ENCODE assay signal across 1 cellular context in the genomic region with DNA sequence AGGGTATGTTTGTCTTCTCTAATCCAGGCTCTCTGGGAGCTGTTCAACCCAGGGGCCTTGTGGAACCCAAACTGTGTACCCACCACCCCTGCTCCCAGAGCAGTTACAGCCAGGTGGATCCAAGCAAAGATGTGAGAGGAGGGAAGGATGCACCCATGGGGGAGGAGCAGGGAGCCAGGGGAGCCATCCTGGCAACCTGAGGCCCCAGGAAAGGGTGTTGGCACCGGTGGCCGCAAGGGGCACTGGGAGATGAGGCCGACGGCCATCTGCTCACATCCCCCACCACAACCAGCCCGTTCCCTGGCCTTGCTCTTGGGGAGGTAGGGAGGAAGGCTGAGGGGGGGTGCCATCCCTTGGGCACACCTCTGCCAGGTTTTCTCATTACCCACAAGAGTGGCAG.
TF ChIP-seq lines count a peak whose summit lies in the region.

No MANE protein-coding gene starts in this region.

TF ChIP-seq in GM23338, 12 proteins besides CTCF, POLR2A, EP300 and RAD21 (continued from another document):
- TF ChIP-seq, protein P1, sequence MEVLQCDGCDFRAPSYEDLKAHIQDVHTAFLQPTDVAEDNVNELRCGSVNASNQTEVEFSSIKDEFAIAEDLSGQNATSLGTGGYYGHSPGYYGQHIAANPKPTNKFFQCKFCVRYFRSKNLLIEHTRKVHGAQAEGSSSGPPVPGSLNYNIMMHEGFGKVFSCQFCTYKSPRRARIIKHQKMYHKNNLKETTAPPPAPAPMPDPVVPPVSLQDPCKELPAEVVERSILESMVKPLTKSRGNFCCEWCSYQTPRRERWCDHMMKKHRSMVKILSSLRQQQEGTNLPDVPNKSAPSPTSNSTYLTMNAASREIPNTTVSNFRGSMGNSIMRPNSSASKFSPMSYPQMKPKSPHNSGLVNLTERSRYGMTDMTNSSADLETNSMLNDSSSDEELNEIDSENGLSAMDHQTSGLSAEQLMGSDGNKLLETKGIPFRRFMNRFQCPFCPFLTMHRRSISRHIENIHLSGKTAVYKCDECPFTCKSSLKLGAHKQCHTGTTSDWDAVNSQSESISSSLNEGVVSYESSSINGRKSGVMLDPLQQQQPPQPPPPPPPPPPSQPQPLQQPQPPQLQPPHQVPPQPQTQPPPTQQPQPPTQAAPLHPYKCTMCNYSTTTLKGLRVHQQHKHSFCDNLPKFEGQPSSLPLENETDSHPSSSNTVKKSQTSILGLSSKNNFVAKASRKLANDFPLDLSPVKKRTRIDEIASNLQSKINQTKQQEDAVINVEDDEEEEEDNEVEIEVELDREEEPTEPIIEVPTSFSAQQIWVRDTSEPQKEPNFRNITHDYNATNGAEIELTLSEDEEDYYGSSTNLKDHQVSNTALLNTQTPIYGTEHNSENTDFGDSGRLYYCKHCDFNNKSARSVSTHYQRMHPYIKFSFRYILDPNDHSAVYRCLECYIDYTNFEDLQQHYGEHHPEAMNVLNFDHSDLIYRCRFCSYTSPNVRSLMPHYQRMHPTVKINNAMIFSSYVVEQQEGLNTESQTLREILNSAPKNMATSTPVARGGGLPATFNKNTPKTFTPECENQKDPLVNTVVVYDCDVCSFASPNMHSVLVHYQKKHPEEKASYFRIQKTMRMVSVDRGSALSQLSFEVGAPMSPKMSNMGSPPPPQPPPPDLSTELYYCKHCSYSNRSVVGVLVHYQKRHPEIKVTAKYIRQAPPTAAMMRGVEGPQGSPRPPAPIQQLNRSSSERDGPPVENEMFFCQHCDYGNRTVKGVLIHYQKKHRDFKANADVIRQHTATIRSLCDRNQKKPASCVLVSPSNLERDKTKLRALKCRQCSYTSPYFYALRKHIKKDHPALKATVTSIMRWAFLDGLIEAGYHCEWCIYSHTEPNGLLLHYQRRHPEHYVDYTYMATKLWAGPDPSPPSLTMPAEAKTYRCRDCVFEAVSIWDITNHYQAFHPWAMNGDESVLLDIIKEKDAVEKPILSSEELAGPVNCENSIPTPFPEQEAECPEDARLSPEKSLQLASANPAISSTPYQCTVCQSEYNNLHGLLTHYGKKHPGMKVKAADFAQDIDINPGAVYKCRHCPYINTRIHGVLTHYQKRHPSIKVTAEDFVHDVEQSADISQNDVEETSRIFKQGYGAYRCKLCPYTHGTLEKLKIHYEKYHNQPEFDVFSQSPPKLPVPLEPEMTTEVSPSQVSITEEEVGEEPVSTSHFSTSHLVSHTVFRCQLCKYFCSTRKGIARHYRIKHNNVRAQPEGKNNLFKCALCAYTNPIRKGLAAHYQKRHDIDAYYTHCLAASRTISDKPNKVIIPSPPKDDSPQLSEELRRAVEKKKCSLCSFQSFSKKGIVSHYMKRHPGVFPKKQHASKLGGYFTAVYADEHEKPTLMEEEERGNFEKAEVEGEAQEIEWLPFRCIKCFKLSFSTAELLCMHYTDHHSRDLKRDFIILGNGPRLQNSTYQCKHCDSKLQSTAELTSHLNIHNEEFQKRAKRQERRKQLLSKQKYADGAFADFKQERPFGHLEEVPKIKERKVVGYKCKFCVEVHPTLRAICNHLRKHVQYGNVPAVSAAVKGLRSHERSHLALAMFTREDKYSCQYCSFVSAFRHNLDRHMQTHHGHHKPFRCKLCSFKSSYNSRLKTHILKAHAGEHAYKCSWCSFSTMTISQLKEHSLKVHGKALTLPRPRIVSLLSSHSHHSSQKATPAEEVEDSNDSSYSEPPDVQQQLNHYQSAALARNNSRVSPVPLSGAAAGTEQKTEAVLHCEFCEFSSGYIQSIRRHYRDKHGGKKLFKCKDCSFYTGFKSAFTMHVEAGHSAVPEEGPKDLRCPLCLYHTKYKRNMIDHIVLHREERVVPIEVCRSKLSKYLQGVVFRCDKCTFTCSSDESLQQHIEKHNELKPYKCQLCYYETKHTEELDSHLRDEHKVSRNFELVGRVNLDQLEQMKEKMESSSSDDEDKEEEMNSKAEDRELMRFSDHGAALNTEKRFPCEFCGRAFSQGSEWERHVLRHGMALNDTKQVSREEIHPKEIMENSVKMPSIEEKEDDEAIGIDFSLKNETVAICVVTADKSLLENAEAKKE (CRISPR knock-in tag; IDR thresholded peaks at IDR 0.05): no peak
- no peak for TF ChIP-seq JUNB (IDR thresholded peaks at IDR 0.05; ENCODE audit: unreplicated experiment)
- no peak for TF ChIP-seq ZNF331 (CRISPR knock-in tag; IDR thresholded peaks at IDR 0.05; ENCODE audit: low read depth)
- TF ChIP-seq EZH2phosphoT487 (IDR thresholded peaks at IDR 0.05; ENCODE audit: unreplicated experiment): no peak
- no peak for TF ChIP-seq STAT1 (IDR thresholded peaks at IDR 0.05; ENCODE audit: unreplicated experiment)
- no peak for TF ChIP-seq NANOG (IDR thresholded peaks at IDR 0.05; ENCODE audit: borderline replicate concordance)
- TF ChIP-seq, protein P2, sequence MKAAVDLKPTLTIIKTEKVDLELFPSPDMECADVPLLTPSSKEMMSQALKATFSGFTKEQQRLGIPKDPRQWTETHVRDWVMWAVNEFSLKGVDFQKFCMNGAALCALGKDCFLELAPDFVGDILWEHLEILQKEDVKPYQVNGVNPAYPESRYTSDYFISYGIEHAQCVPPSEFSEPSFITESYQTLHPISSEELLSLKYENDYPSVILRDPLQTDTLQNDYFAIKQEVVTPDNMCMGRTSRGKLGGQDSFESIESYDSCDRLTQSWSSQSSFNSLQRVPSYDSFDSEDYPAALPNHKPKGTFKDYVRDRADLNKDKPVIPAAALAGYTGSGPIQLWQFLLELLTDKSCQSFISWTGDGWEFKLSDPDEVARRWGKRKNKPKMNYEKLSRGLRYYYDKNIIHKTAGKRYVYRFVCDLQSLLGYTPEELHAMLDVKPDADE (IDR thresholded peaks at IDR 0.05): no peak
- TF ChIP-seq EZH2 (IDR thresholded peaks at IDR 0.05; ENCODE audit: low read depth, unreplicated experiment): no peak
- no peak for TF ChIP-seq ZNF114 (CRISPR knock-in tag; IDR thresholded peaks at IDR 0.05)
- TF ChIP-seq POLR2AphosphoS5 (IDR thresholded peaks at IDR 0.05; ENCODE audit: low read depth): no peak
